9 cellular contexts compared by ENCODE assay signal in genomic region chr4:67332627-67333026, GRCh38.
A peak's percentile ranks its signal among the peaks of the same experiment; 100 is the strongest.
DNase-seq lines count a peak whose midpoint lies in the region; ATAC-seq and TF ChIP-seq lines count a peak whose summit lies in the region.
"Had no signal": no experiment of that assay in that cellular context is flagged by ENCODE, and none has a peak within 500 bp of the region (broad histone marks: within the 10 kb centered on the region; RNA-seq: fewer than 3 reads in every experiment).

No MANE protein-coding gene starts in this region.

- no peaks in the 10 kb centered on the region for H3K27me3 ChIP-seq in osteoblast (ENCODE audit: insufficient read depth, low read length)

- intact Hi-C loops in left cardiac atrium (cut with DNase I), result no loop called here

- H2AFZ ChIP-seq in osteoblast (ENCODE audit: low read length), result no peak overlapping the region

- no peak overlapping the region for H3K4me3 Mint-ChIP-seq in WTC11

- no peaks in the 10 kb centered on the region for H3K9me3 ChIP-seq in osteoblast (ENCODE audit: low read depth, low read length)
- H3K9me3 ChIP-seq: neutrophil had no signal

- peaks cover 3% of the 10 kb centered on the region; the same call in 1 of the 2 replicates for H3K27me3 Mint-ChIP-seq in WTC11 (ENCODE audit: low read depth)

- H3K27ac ChIP-seq in osteoblast (ENCODE audit: low read depth, low read length), result no peak overlapping the region
- H3K27ac ChIP-seq: neutrophil had no signal

- no peak overlapping the region for H3K27ac Mint-ChIP-seq in WTC11

- DNase-seq in WTC11 (ENCODE audit: low spot score), result peak; percentile 31
- no peak for DNase-seq in osteoblast (ENCODE audit: insufficient read length, low spot score, missing footprints)
- no peak for DNase-seq in NCI-H510A treated with DMSO at 0.1 percent for 48 hours (lab: John Stamatoyannopoulos, UW)
- DNase-seq in NCI-H2029 (lab: John Stamatoyannopoulos, UW), result no peak
- no peak for DNase-seq in stimulated activated CD4-positive, alpha-beta T cell treated with anti-CD3 and anti-CD28 coated beads, Interleukin-4, amount 100 ng/mL, for 4 hours
- no peak for DNase-seq in left cardiac atrium

- peaks cover 5% of the 10 kb centered on the region for H3K36me3 Mint-ChIP-seq in WTC11

- peaks cover 6% of the 10 kb centered on the region for H3K9me3 Mint-ChIP-seq in WTC11

- no peaks in the 10 kb centered on the region for H3K4me1 ChIP-seq in osteoblast (ENCODE audit: insufficient read depth, low read length)

- no peaks in the 10 kb centered on the region for H4K20me1 ChIP-seq in osteoblast (ENCODE audit: insufficient read depth, low read length)

- no peak overlapping the region for H3K4me3 ChIP-seq in osteoblast (ENCODE audit: insufficient read depth, low read length)

- H3K4me2 ChIP-seq in osteoblast (ENCODE audit: insufficient read depth, low read length), result no peak overlapping the region

- H3K4me1 Mint-ChIP-seq in WTC11, result peaks cover 8% of the 10 kb centered on the region

- H3K79me2 ChIP-seq in osteoblast (ENCODE audit: insufficient read depth, low read length), result no peaks in the 10 kb centered on the region

- ATAC-seq in GM18907 (IDR thresholded peaks at IDR 0.05; ENCODE audit: unreplicated experiment), result peak; percentile 96
- ATAC-seq in HG03175 (IDR thresholded peaks at IDR 0.05; ENCODE audit: unreplicated experiment), result peak; percentile 91
- ATAC-seq in WTC11, result peak; percentile 82
- ATAC-seq in left cardiac atrium, result no peak

- TF ChIP-seq CTCF in WTC11 (IDR thresholded peaks at IDR 0.05) (peak; percentile 44; the same call in 1 of the 2 replicates), osteoblast (IDR thresholded peaks at IDR 0.05; ENCODE audit: extremely low read depth, low read depth, low read length) (peak; percentile 49)

- no peaks in the 10 kb centered on the region for H3K36me3 ChIP-seq in osteoblast (ENCODE audit: insufficient read depth, low read length)
- H3K36me3 ChIP-seq: neutrophil had no signal

- CTCF ChIA-PET in WTC11 (lab: Charles Lee), result interaction anchor here (0.6 to 1.4 kb wide), 12 partner anchors 8 to 326 kb away, joined by 3 to 10 read pairs (median 3); no protein-coding TSS in a partner anchor

- POLR2A ChIA-PET in WTC11 (lab: Charles Lee), result no interaction called here

TF ChIP-seq in WTC11, 78 proteins besides CTCF, POLR2A, EP300 and RAD21:
- TF ChIP-seq RELA (CRISPR knock-in tag; IDR thresholded peaks at IDR 0.05; ENCODE audit: borderline replicate concordance), result no peak
- TF ChIP-seq ZNF281 (CRISPR knock-in tag; IDR thresholded peaks at IDR 0.05), result no peak
- TF ChIP-seq IRF2 (CRISPR knock-in tag; IDR thresholded peaks at IDR 0.05; ENCODE audit: borderline replicate concordance, low read depth), result no peak
- TF ChIP-seq KAT7 (CRISPR knock-in tag; IDR thresholded peaks at IDR 0.05; ENCODE audit: borderline replicate concordance), result no peak
- no peak for TF ChIP-seq MAX (CRISPR knock-in tag; IDR thresholded peaks at IDR 0.05)
- TF ChIP-seq GTF2I (CRISPR knock-in tag; conservative IDR thresholded peaks at IDR 0.05), result no peak
- TF ChIP-seq E2F5 (CRISPR knock-in tag; IDR thresholded peaks at IDR 0.05), result no peak

Comparison
In these comparisons a context has a peak if more than half of its experiments do, and no peak if none do; other contexts are left out.
1. ATAC-seq: peak in GM18907 (single experiment), HG03175 (single experiment) and WTC11 (single experiment); none in left cardiac atrium (0 of 2).